13 cellular contexts compared by ENCODE assay signal in the genomic region with DNA sequence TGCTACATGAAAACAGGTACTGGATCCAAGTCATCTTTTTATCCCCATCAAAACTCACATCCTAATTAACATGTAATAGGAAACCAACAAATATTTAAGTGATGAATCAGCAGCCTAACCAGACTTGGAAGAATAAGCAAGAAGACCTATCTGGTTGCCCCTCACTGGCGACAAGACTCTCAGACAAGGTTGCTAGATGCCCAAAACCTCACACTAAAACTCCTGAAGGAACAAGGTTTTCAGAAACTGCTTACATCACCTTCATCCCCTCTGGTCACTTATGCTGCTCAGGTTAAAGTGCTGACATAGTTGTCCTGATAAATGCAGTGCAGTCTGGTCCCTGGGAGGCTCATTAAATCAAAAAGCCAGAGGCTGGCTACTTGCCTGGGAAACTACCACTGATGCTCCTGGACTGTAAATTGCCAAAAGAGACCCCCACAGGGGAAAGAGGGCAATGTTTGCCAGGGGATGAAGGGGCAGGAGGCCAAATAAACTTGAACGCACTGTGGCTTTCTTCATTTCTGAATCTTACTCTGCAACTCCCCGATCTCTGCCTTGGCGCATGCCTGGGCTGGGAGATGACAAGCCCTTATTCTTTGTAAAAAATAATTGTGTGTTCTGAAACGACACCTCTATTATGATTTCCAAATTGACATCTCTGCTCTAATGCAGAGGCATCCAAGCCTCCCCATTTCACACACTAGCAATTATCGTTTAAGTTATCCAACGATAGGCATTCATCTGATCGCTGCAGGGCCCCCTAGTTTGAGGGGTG.
A peak's percentile ranks its signal among the peaks of the same experiment; 100 is the strongest.
DNase-seq lines count a peak whose midpoint lies in the region; ATAC-seq and TF ChIP-seq lines count a peak whose summit lies in the region.
"Had no signal": no experiment of that assay in that cellular context is flagged by ENCODE, and none has a peak within 500 bp of the region (broad histone marks: within the 10 kb centered on the region; RNA-seq: fewer than 3 reads in every experiment).

No MANE protein-coding gene starts in this region.

- H3K9me3 ChIP-seq in gastrocnemius medialis: no peaks in the 10 kb centered on the region

- in situ Hi-C loops in gastrocnemius medialis (cut with MboI; ENCODE audit: low sequenced_read_pairs in 4 of 4): no loop called here

- ATAC-seq in gastrocnemius medialis: no peak
- ATAC-seq in left lobe of liver: no peak

- intact Hi-C loops in gastrocnemius medialis (cut with DNase I; ENCODE audit: low total_unique reads): no loop called here

- no peak overlapping the region for H3K4me3 Mint-ChIP-seq in glutamatergic neuron (ENCODE audit: unreplicated experiment)
- H3K4me3 Mint-ChIP-seq: neural crest cell had no signal

- peaks cover 36% of the 10 kb centered on the region for H3K4me1 Mint-ChIP-seq in glutamatergic neuron (ENCODE audit: low read depth, unreplicated experiment)

- TF ChIP-seq POLR2A in gastrocnemius medialis (IDR thresholded peaks at IDR 0.05): no peak

- TF ChIP-seq CTCF in RWPE1 (conservative IDR thresholded peaks at IDR 0.05; ENCODE audit: low read depth) (no peak), epithelial cell of proximal tubule (conservative IDR thresholded peaks at IDR 0.05; ENCODE audit: low read depth, low read length) (no peak), gastrocnemius medialis (IDR thresholded peaks at IDR 0.05 in 4 of 5, conservative IDR thresholded peaks at IDR 0.05 in 1 of 5) (no peak), glutamatergic neuron (IDR thresholded peaks at IDR 0.05; ENCODE audit: partially characterized antibody, unreplicated experiment) (no peak)

- H3K27ac ChIP-seq in RWPE1 (peak overlapping the region; percentile 42; the same call in 1 of the 2 replicates), gastrocnemius medialis (peak overlapping the region; percentile 14 to 43 (median 32))
- H3K27ac ChIP-seq: upper lobe of left lung had no signal

- CTCF ChIA-PET in RWPE1 (lab: Yijun Ruan, JAX): interaction anchor here (0.7 kb wide), 1 partner anchor 57 kb away, joined by 3 read pairs; no protein-coding TSS in a partner anchor

- POLR2A ChIA-PET in RWPE1 (lab: Yijun Ruan, JAX; ENCODE audit: low non-redundant PET): no interaction called here

- H3K27ac Mint-ChIP-seq in glutamatergic neuron (ENCODE audit: unreplicated experiment): no peak overlapping the region

- H3K4me1 ChIP-seq in gastrocnemius medialis: peaks cover 47 to 62% of the 10 kb centered on the region in 2 donors

- peak; percentile 23 for DNase-seq in DMS79 treated with DMSO at 0.1 percent for 48 hours (lab: John Stamatoyannopoulos, UW)
- DNase-seq in DMS79 (lab: John Stamatoyannopoulos, UW): no peak
- peak; percentile 60 for DNase-seq in RWPE1 (ENCODE audit: low spot score)
- peak; percentile 42 for DNase-seq in epithelial cell of proximal tubule (ENCODE audit: low read depth)
- no peak for DNase-seq in gastrocnemius medialis
- no peak for DNase-seq in left lobe of liver (ENCODE audit: low spot score)
- DNase-seq in glutamatergic neuron: no peak
- no peak for DNase-seq in 8988T
- DNase-seq: activated CD8-positive, alpha-beta memory T cell treated with anti-CD3 and anti-CD28 coated beads for 24 hours; central memory CD4-positive, alpha-beta T cell; NCI-H2029 treated with DMSO at 0.1 percent for 48 hours; upper lobe of left lung had no signal

- no peak overlapping the region for H3K4me3 ChIP-seq in epithelial cell of proximal tubule (ENCODE audit: low read depth, low read length)
- H3K4me3 ChIP-seq in gastrocnemius medialis: no peak overlapping the region
- H3K4me3 ChIP-seq: upper lobe of left lung had no signal

- peaks cover 8% of the 10 kb centered on the region for H3K9me3 Mint-ChIP-seq in glutamatergic neuron (ENCODE audit: unreplicated experiment)
- H3K9me3 Mint-ChIP-seq: neural crest cell had no signal

- no peaks in the 10 kb centered on the region for H3K36me3 Mint-ChIP-seq in glutamatergic neuron (ENCODE audit: unreplicated experiment)

- no peaks in the 10 kb centered on the region for H3K27me3 ChIP-seq in gastrocnemius medialis
- H3K27me3 ChIP-seq: upper lobe of left lung had no signal

- H3K36me3 ChIP-seq in gastrocnemius medialis: no peaks in the 10 kb centered on the region
- H3K36me3 ChIP-seq: upper lobe of left lung had no signal

- H3K27me3 Mint-ChIP-seq in glutamatergic neuron (ENCODE audit: unreplicated experiment): no peaks in the 10 kb centered on the region

Comparison
In these comparisons a context has a peak if more than half of its experiments do, and no peak if none do; other contexts are left out.
1. DNase-seq: peak in DMS79 treated with DMSO at 0.1 percent for 48 hours (single experiment), RWPE1 (single experiment) and epithelial cell of proximal tubule (single experiment); none in DMS79 (single experiment), gastrocnemius medialis (0 of 2), left lobe of liver (single experiment), glutamatergic neuron (single experiment) and 8988T (single experiment).